In genomic region chr6:161366301-161366953, GRCh38 we compare ENCODE assay signal across 20 cellular contexts.
"Had no signal": no experiment of that assay in that cellular context is flagged by ENCODE, and none has a peak within 500 bp of the region (broad histone marks: within the 10 kb centered on the region; RNA-seq: fewer than 3 reads in every experiment).

No MANE protein-coding gene starts in this region.

- H3K27me3 ChIP-seq: brain microvascular endothelial cell, left lung, suprapubic skin, upper lobe of left lung had no signal

- H3K36me3 ChIP-seq: brain microvascular endothelial cell, left lung, suprapubic skin, upper lobe of left lung had no signal

- H3K27ac ChIP-seq: brain microvascular endothelial cell, left lung, skin epidermis, suprapubic skin, upper lobe of left lung had no signal

- H3K9me3 ChIP-seq: suprapubic skin had no signal

- H3K4me1 ChIP-seq: upper lobe of left lung had no signal

- FAIRE-seq: endothelial cell of umbilical vein, kidney had no signal

- ATAC-seq: natural killer cell had no signal

- H3K4me3 ChIP-seq: left lung, skin epidermis, suprapubic skin, upper lobe of left lung had no signal

- DNase-seq: activated CD4-positive, alpha-beta T cell treated with anti-CD3 and anti-CD28 coated beads, Interleukin-2, amount 10 ng/mL, durations not matched to agents 7 days and 5 days; activated CD4-positive, CD25-positive, alpha-beta regulatory T cell; activated CD8-positive, alpha-beta memory T cell treated with anti-CD3 and anti-CD28 coated beads, Interleukin-2, amount 50 U/mL, for 48 hours; activated naive CD8-positive, alpha-beta T cell treated with anti-CD3 and anti-CD28 coated beads for 36 hours; brain microvascular endothelial cell; cortex of kidney; effector CD8-positive, alpha-beta T cell; foreskin fibroblast; hippocampal formation; kidney; left lung; natural killer cell; nucleus accumbens; stimulated activated CD4-positive, alpha-beta T cell treated with anti-CD3 and anti-CD28 coated beads, Interleukin-4, amount 100 ng/mL, for 24 hours; stimulated activated naive CD4-positive, alpha-beta T cell treated with Interleukin-2 at 50 U/mL for 16 hours; T-helper 2 cell had no signal
